Comparison of ENCODE assay signal across 18 cellular contexts in genomic region chr9:26426732-26427131, GRCh38.
"Had no signal": no experiment of that assay in that cellular context is flagged by ENCODE, and none has a peak within 500 bp of the region (broad histone marks: within the 10 kb centered on the region; RNA-seq: fewer than 3 reads in every experiment).

No MANE protein-coding gene starts in this region.

- H2AFZ ChIP-seq: hepatocyte had no signal

- H3K4me3 Mint-ChIP-seq: activated CD4-positive, alpha-beta memory T cell treated with anti-CD3 and anti-CD28 coated beads, Interleukin-2, amount 10 ng/mL, durations not matched to agents 7 days and 5 days; activated CD8-positive, alpha-beta memory T cell treated with anti-CD3 and anti-CD28 coated beads, Interleukin-2, amount 10 ng/mL, durations not matched to agents 7 days and 5 days; activated naive CD4-positive, alpha-beta T cell treated with anti-CD3 and anti-CD28 coated beads for 36 hours had no signal

- H3K4me2 ChIP-seq: hepatocyte had no signal

- H3K4me1 Mint-ChIP-seq: activated CD4-positive, alpha-beta memory T cell treated with anti-CD3 and anti-CD28 coated beads, Interleukin-2, amount 10 ng/mL, durations not matched to agents 7 days and 5 days; activated CD8-positive, alpha-beta memory T cell treated with anti-CD3 and anti-CD28 coated beads, Interleukin-2, amount 10 ng/mL, durations not matched to agents 7 days and 5 days had no signal

- H3K79me2 ChIP-seq: hepatocyte had no signal

- H3K27me3 ChIP-seq: body of pancreas, hepatocyte, right atrium auricular region, upper lobe of left lung had no signal

- ATAC-seq: activated CD8-positive, alpha-beta memory T cell treated with anti-CD3 and anti-CD28 coated beads, Interleukin-2, amount 10 ng/mL, durations not matched to agents 7 days and 5 days; body of pancreas; left lobe of liver; stimulated activated naive CD8-positive, alpha-beta T cell treated with anti-CD3 and anti-CD28 coated beads, Interleukin-15, Interleukin-2, amounts not matched to agents 100 U/mL and 50 U/mL, for 24 hours had no signal

- H3K27ac ChIP-seq: body of pancreas, epithelial cell of prostate, hepatocyte, prostate gland, right atrium auricular region, upper lobe of left lung had no signal

- H3K9me3 ChIP-seq: body of pancreas, prostate gland, right atrium auricular region, upper lobe of left lung had no signal

- H3K27me3 Mint-ChIP-seq: activated CD4-positive, alpha-beta memory T cell treated with anti-CD3 and anti-CD28 coated beads, Interleukin-2, amount 10 ng/mL, durations not matched to agents 7 days and 5 days; activated CD8-positive, alpha-beta memory T cell treated with anti-CD3 and anti-CD28 coated beads, Interleukin-2, amount 10 ng/mL, durations not matched to agents 7 days and 5 days had no signal

- H3K27ac Mint-ChIP-seq: activated CD4-positive, alpha-beta memory T cell treated with anti-CD3 and anti-CD28 coated beads, Interleukin-2, amount 10 ng/mL, durations not matched to agents 7 days and 5 days; activated CD8-positive, alpha-beta memory T cell treated with anti-CD3 and anti-CD28 coated beads, Interleukin-2, amount 10 ng/mL, durations not matched to agents 7 days and 5 days; activated naive CD4-positive, alpha-beta T cell treated with anti-CD3 and anti-CD28 coated beads for 36 hours had no signal

- H3K4me1 ChIP-seq: body of pancreas, prostate gland, right atrium auricular region, upper lobe of left lung had no signal

- H3K36me3 Mint-ChIP-seq: activated CD8-positive, alpha-beta memory T cell treated with anti-CD3 and anti-CD28 coated beads, Interleukin-2, amount 10 ng/mL, durations not matched to agents 7 days and 5 days had no signal

- DNase-seq: activated CD4-positive, alpha-beta memory T cell treated with anti-CD3 and anti-CD28 coated beads, Interleukin-2, amount 10 ng/mL, durations not matched to agents 7 days and 5 days; activated CD4-positive, alpha-beta T cell treated with anti-CD3 and anti-CD28 coated beads for 48 hours; activated CD4-positive, CD25-positive, alpha-beta regulatory T cell; activated CD8-positive, alpha-beta memory T cell treated with anti-CD3 and anti-CD28 coated beads, Interleukin-2, amount 10 ng/mL, durations not matched to agents 7 days and 5 days; activated naive CD4-positive, alpha-beta T cell treated with anti-CD3 and anti-CD28 coated beads for 36 hours; body of pancreas; caudate nucleus; foreskin fibroblast; midbrain; stimulated activated CD4-positive, alpha-beta T cell treated with anti-CD3 and anti-CD28 coated beads, Interleukin-2, amount 100 ng/mL, for 24 hours; stimulated activated naive CD8-positive, alpha-beta T cell treated with anti-CD3 and anti-CD28 coated beads, Interleukin-15, Interleukin-2, amounts not matched to agents 100 U/mL and 50 U/mL, for 24 hours; upper lobe of left lung had no signal

- H3K36me3 ChIP-seq: prostate gland, right atrium auricular region, upper lobe of left lung had no signal

- H3K4me3 ChIP-seq: body of pancreas, hepatocyte, lung, prostate gland, right atrium auricular region, upper lobe of left lung had no signal
